In the genomic region with DNA sequence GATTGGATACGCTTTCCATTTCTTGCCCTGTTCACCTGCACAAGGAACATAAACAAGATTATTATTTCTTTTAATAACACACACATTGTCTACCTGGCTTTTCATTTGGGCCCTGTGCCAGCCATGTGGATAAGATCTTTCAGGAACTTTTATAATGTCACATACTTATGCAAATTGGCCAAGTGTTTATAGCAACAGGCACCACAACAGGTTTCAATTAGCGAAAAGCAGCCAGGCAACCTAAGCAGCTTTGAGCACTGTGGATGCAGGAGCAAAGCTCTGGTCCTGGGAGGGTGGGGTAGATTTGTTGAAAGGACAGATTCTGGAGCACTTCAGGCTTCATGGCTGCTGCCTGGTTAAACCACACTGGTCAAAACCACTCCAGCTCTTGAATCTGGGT, we compare ENCODE assay signal across 17 cellular contexts.
DNase-seq lines count a peak whose midpoint lies in the region; ATAC-seq and TF ChIP-seq lines count a peak whose summit lies in the region.
"Had no signal": no experiment of that assay in that cellular context is flagged by ENCODE, and none has a peak within 500 bp of the region (broad histone marks: within the 10 kb centered on the region; RNA-seq: fewer than 3 reads in every experiment).

No MANE protein-coding gene starts in this region.

- H3K79me2 ChIP-seq in Karpas-422 (ENCODE audit: low read length), result no peaks in the 10 kb centered on the region

- H3K4me1 ChIP-seq in right atrium auricular region (no peaks in the 10 kb centered on the region), heart right ventricle (no peaks in the 10 kb centered on the region), Karpas-422 (ENCODE audit: low read length) (no peaks in the 10 kb centered on the region)

- H3K36me3 ChIP-seq in right atrium auricular region (no peaks in the 10 kb centered on the region), heart right ventricle (no peaks in the 10 kb centered on the region), Karpas-422 (ENCODE audit: insufficient read depth, low read length) (no peaks in the 10 kb centered on the region)

- intact Hi-C loops in heart right ventricle (cut with DNase I), result no loop called here

- no peak overlapping the region for H3K4me3 ChIP-seq in right atrium auricular region
- no peak overlapping the region for H3K4me3 ChIP-seq in heart right ventricle
- H3K4me3 ChIP-seq in Karpas-422 (ENCODE audit: low read length), result no peak overlapping the region
- H3K4me3 ChIP-seq in coronary artery, result no peak overlapping the region

- no peak overlapping the region for H3K27ac ChIP-seq in right atrium auricular region
- no peak overlapping the region for H3K27ac ChIP-seq in heart right ventricle
- H3K27ac ChIP-seq in Karpas-422 (ENCODE audit: low read length), result no peak overlapping the region
- H3K27ac ChIP-seq in coronary artery, result no peak overlapping the region

- no peak overlapping the region for H3K4me2 ChIP-seq in Karpas-422 (ENCODE audit: low read depth, low read length, poor library complexity, severe bottlenecking)

- H3K27me3 ChIP-seq in right atrium auricular region (no peaks in the 10 kb centered on the region), heart right ventricle (peaks cover 0 to 22% (median 8%) of the 10 kb centered on the region in 7 donors), Karpas-422 (ENCODE audit: low read length) (no peaks in the 10 kb centered on the region)

- H2AFZ ChIP-seq in Karpas-422 (ENCODE audit: low read length), result no peak overlapping the region

- DNase-seq in right atrium auricular region (ENCODE audit: low spot score), result peak; percentile 40
- no peak for DNase-seq in heart right ventricle
- peak; percentile 54 for DNase-seq in SW480 (ENCODE audit: low spot score)
- DNase-seq in left kidney (ENCODE audit: low read depth, low spot score), result peak; percentile 86
- no peak for DNase-seq in foreskin melanocyte
- DNase-seq in Karpas-422, result no peak
- no peak for DNase-seq in coronary artery (ENCODE audit: low spot score)
- DNase-seq: activated CD8-positive, alpha-beta memory T cell treated with anti-CD3 and anti-CD28 coated beads, Interleukin-2, amount 10 ng/mL, durations not matched to agents 7 days and 5 days; activated gamma-delta T cell treated with Interleukin-2 at 50 U/mL for 16 hours; aorta; cortex of kidney; NCI-H226; right cardiac atrium; stimulated activated CD4-positive, alpha-beta T cell treated with anti-CD3 and anti-CD28 coated beads, Interleukin-2, amount 100 ng/mL, for 24 hours; T-cell had no signal

- H3K9me3 ChIP-seq in right atrium auricular region (no peaks in the 10 kb centered on the region), heart right ventricle (no peaks in the 10 kb centered on the region), Karpas-422 (ENCODE audit: low read length) (no peaks in the 10 kb centered on the region)

- 75 to 81% methylated on average over 2 of the region's 2 CpGs for WGBS in heart right ventricle, 2 donors

- H4K20me1 ChIP-seq in Karpas-422 (ENCODE audit: insufficient read depth, low read depth, low read length), result no peaks in the 10 kb centered on the region

- no peak for TF ChIP-seq CTCF in right atrium auricular region (IDR thresholded peaks at IDR 0.05)
- no peak for TF ChIP-seq CTCF in heart right ventricle (IDR thresholded peaks at IDR 0.05)
- no peak for TF ChIP-seq CTCF in coronary artery (IDR thresholded peaks at IDR 0.05)

- no peak overlapping the region for H3K9ac ChIP-seq in Karpas-422 (ENCODE audit: low read length)

- H3K9me2 ChIP-seq in Karpas-422 (replicated peaks; ENCODE audit: insufficient read depth, low read length), result no peaks in the 10 kb centered on the region

- ATAC-seq in heart right ventricle (no peak), HG03025 (IDR thresholded peaks at IDR 0.05; ENCODE audit: low FRiP score, unreplicated experiment) (no peak)
- ATAC-seq: activated CD8-positive, alpha-beta memory T cell treated with anti-CD3 and anti-CD28 coated beads, Interleukin-2, amount 10 ng/mL, durations not matched to agents 7 days and 5 days; natural killer cell treated with Interleukin-12 subunit alpha and Interleukin-12 subunit beta and Interleukin-15 and Interleukin-18, amount 100 ng/mL, for 72 hours; right cardiac atrium; T-cell had no signal

Comparison
In these comparisons a context has a peak if more than half of its experiments do, and no peak if none do; other contexts are left out.
1. DNase-seq: peak in right atrium auricular region (single experiment), SW480 (single experiment) and left kidney (single experiment); none in heart right ventricle (0 of 2), foreskin melanocyte (single experiment), Karpas-422 (single experiment) and coronary artery (single experiment).